In the genomic region with DNA sequence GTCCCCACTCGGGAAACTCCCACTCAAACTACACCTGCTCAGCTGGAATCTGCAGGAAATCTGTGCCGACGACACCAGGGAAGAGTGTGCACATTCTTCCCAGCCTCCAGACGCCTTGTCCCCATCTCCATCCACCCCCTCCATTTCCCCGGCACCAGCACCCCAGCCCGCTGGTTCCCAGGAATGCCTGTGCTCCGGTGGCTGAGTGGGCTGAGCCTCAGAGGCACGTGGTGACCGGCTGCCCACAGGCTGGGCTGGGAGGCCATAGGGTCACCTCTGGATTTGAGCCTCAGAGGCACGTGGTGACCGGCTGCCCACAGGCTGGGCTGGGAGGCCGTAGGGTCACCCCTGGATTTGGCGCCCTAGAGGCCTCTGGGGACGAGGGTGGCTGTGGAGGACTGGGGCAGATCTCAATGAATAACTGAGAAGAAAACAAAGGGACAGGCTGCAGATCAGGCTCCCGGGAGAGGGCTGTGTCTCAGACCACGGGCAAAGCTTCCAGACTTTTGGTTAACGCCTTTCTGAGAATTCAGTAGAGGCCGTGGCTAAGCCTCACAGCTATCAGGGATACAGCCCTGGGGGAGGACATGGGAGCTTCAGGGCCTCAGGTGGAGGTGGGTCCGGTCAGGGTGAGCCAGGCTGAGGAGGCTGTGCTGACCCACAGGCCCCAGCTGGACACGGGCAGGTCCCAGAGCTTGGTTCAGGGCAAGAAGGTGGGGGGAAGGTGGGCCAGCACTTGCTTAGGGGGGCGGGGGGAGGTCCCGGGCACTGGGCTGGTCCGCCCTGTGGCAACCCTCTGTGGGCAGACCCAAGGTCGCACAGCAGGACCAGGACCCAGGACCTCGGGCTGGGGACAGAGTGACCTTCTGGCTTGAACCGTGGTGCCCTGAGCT, we compare ENCODE assay signal across 1 cellular context.
TF ChIP-seq lines count a peak whose summit lies in the region.

No MANE protein-coding gene starts in this region.

TF ChIP-seq in IMR-90, 13 proteins besides CTCF, POLR2A, EP300 and RAD21:
- TF ChIP-seq MAFK (IDR thresholded peaks at IDR 0.05; ENCODE audit: low read depth, low read length), result no peak
- no peak for TF ChIP-seq NFE2L2 (IDR thresholded peaks at IDR 0.05; ENCODE audit: low read depth, low read length)
- no peak for TF ChIP-seq RCOR1 (IDR thresholded peaks at IDR 0.05; ENCODE audit: insufficient replicate concordance, low read length)
